In the genomic region with DNA sequence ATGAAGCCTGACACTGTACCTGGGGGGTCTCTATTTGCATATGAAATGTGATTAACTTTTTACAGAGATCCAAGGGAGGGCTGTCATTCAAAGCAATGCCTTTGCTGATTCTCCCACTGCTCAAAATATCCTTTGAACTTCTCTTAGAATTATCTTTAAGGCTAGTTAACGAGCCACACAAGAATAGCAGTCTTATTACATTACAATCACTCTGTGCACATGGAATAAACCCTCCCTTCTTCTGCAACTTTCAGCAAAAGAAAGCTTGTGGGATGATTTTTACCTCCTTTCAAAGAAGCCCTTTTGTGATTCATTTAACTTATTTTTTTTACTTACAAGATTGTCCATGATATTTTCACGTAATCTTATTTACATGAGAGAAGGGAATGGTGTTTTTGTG, we compare ENCODE assay signal across 25 cellular contexts.
"Had no signal": no experiment of that assay in that cellular context is flagged by ENCODE, and none has a peak within 500 bp of the region (broad histone marks: within the 10 kb centered on the region; RNA-seq: fewer than 3 reads in every experiment).

No MANE protein-coding gene starts in this region.

- ATAC-seq: activated CD8-positive, alpha-beta T cell treated with anti-CD3 and anti-CD28 coated beads for 36 hours; activated naive CD8-positive, alpha-beta T cell treated with anti-CD3 and anti-CD28 coated beads, Interleukin-2, amount 50 U/mL, for 24 hours; body of pancreas had no signal

- DNase-seq: activated B cell treated with CpG ODN at 0.5 μM for 24 hours; activated CD4-positive, alpha-beta memory T cell treated with anti-CD3 and anti-CD28 coated beads for 36 hours; activated CD4-positive, alpha-beta T cell treated with anti-CD3 and anti-CD28 coated beads for 4 hours; activated CD4-positive, alpha-beta T cell treated with anti-CD3 and anti-CD28 coated beads, Interleukin-2, amount 10 ng/mL, durations not matched to agents 24 days and 14 days; activated CD4-positive, alpha-beta T cell treated with anti-CD3 and anti-CD28 coated beads, Interleukin-2, amount 50 U/mL, for 1 hour; activated CD4-positive, alpha-beta T cell treated with anti-CD3 and anti-CD28 coated beads, Interleukin-2, amount 50 U/mL, for 4 hours; activated CD4-positive, CD25-positive, alpha-beta regulatory T cell treated with anti-CD3 and anti-CD28 coated beads, Interleukin-2, amount 50 U/mL, for 72 hours; activated CD8-positive, alpha-beta memory T cell treated with anti-CD3 and anti-CD28 coated beads, Interleukin-2, amount 50 U/mL, for 48 hours; activated CD8-positive, alpha-beta T cell treated with anti-CD3 and anti-CD28 coated beads for 36 hours; activated effector memory CD4-positive, alpha-beta T cell treated with Interleukin-2 at 50 U/mL for 16 hours; activated gamma-delta T cell; activated naive CD4-positive, alpha-beta T cell treated with anti-CD3 and anti-CD28 coated beads, Interleukin-2, amount 10 ng/mL, durations not matched to agents 7 days and 5 days; activated naive CD4-positive, alpha-beta T cell treated with Interleukin-2 at 50 U/mL for 16 hours; activated naive CD8-positive, alpha-beta T cell treated with anti-CD3 and anti-CD28 coated beads, Interleukin-2, amount 10 ng/mL, durations not matched to agents 7 days and 5 days; activated naive CD8-positive, alpha-beta T cell treated with anti-CD3 and anti-CD28 coated beads, Interleukin-2, amount 50 U/mL, for 24 hours; activated T-cell treated with anti-CD3 and anti-CD28 coated beads, Interleukin-2, amount 50 U/mL, for 24 hours; activated T-cell treated with anti-CD3 and anti-CD28 coated beads, Interleukin-2, amount 50 U/mL, for 48 hours; body of pancreas; brain microvascular endothelial cell; central memory CD4-positive, alpha-beta T cell; T-helper 1 cell; T-helper 2 cell; T-helper 9 cell had no signal

- H3K36me3 ChIP-seq: brain microvascular endothelial cell, breast epithelium had no signal

- H3K4me3 ChIP-seq: body of pancreas, breast epithelium had no signal

- H3K27me3 ChIP-seq: body of pancreas, brain microvascular endothelial cell had no signal

- H3K27ac ChIP-seq: body of pancreas, brain microvascular endothelial cell, breast epithelium, VCaP had no signal

- H3K4me1 ChIP-seq: body of pancreas, breast epithelium had no signal

- H3K9me3 ChIP-seq: body of pancreas had no signal
